Comparison of ENCODE assay signal across 6 cellular contexts in genomic region chr5:177260961-177261360, GRCh38.
"Had no signal": no experiment of that assay in that cellular context is flagged by ENCODE, and none has a peak within 500 bp of the region (broad histone marks: within the 10 kb centered on the region; RNA-seq: fewer than 3 reads in every experiment).

No MANE protein-coding gene starts in this region.

- H3K27me3 Mint-ChIP-seq: IgD-negative memory B cell had no signal

- H3K4me1 Mint-ChIP-seq: GM23338, H9, IgD-negative memory B cell had no signal

- H3K27ac Mint-ChIP-seq: GM23338 had no signal

- H3K4me3 Mint-ChIP-seq: GM23338, H9, IgD-negative memory B cell had no signal

- H3K9me3 Mint-ChIP-seq: GM23338, H9, IgD-negative memory B cell had no signal

- H2AFZ ChIP-seq: GM23338 had no signal

- DNase-seq: H9, HCEC 1CT had no signal

- ATAC-seq: GM23338, HepG2 had no signal

- H3K4me3 ChIP-seq: GM23338 had no signal

- H3K27ac ChIP-seq: HL-60 had no signal

- H3K4me2 ChIP-seq: GM23338 had no signal
